Comparison of ENCODE assay signal across 18 cellular contexts in genomic region chr1:183237046-183237445, GRCh38. TPM values are rescaled to one million over a fixed set of nuclear protein-coding genes. Genes with fewer than 3 reads are reported as not detected.
"Had no signal": no experiment of that assay in that cellular context is flagged by ENCODE, and none has a peak within 500 bp of the region (broad histone marks: within the 10 kb centered on the region; RNA-seq: fewer than 3 reads in every experiment).

No MANE protein-coding gene starts in this region.

- H3K4me3 Mint-ChIP-seq: activated CD4-positive, alpha-beta T cell treated with anti-CD3 and anti-CD28 coated beads, Interleukin-2, amount 10 ng/mL, durations not matched to agents 24 days and 14 days; activated CD8-positive, alpha-beta T cell treated with anti-CD3 and anti-CD28 coated beads for 36 hours; activated naive CD4-positive, alpha-beta T cell treated with anti-CD3 and anti-CD28 coated beads for 36 hours; activated naive CD8-positive, alpha-beta T cell treated with anti-CD3 and anti-CD28 coated beads, Interleukin-2, amount 50 U/mL, for 24 hours; activated T-cell treated with anti-CD3 and anti-CD28 coated beads, Interleukin-2, amount 50 U/mL, for 24 hours; effector memory CD8-positive, alpha-beta T cell; memory B cell; naive thymus-derived CD4-positive, alpha-beta T cell; stimulated activated effector memory CD8-positive, alpha-beta T cell treated with anti-CD3 and anti-CD28 coated beads, Interleukin-12 subunit alpha, Interleukin-12 subunit beta, amount 100 ng/mL, for 72 hours had no signal

- H3K27ac ChIP-seq: cardiac muscle cell, neutrophil, parathyroid adenoma had no signal

- H3K27me3 ChIP-seq: cardiac muscle cell, neutrophil had no signal

- DNase-seq: activated CD4-positive, alpha-beta T cell treated with anti-CD3 and anti-CD28 coated beads, Interleukin-2, amount 10 ng/mL, durations not matched to agents 24 days and 14 days; activated CD8-positive, alpha-beta T cell treated with anti-CD3 and anti-CD28 coated beads for 36 hours; activated naive CD4-positive, alpha-beta T cell treated with anti-CD3 and anti-CD28 coated beads for 36 hours; activated naive CD8-positive, alpha-beta T cell treated with anti-CD3 and anti-CD28 coated beads, Interleukin-2, amount 50 U/mL, for 24 hours; activated T-cell treated with anti-CD3 and anti-CD28 coated beads, Interleukin-2, amount 50 U/mL, for 24 hours; dermis blood vessel endothelial cell; effector memory CD8-positive, alpha-beta T cell; kidney glomerular epithelial cell; left ventricle myocardium superior; naive thymus-derived CD4-positive, alpha-beta T cell; stimulated activated CD4-positive, alpha-beta T cell treated with anti-CD3 and anti-CD28 coated beads, Interleukin-4, amount 100 ng/mL, for 24 hours; T1000 had no signal

- H2AFZ ChIP-seq: parathyroid adenoma had no signal

- H3K9ac ChIP-seq: parathyroid adenoma had no signal

- H3K27ac Mint-ChIP-seq: activated CD4-positive, alpha-beta T cell treated with anti-CD3 and anti-CD28 coated beads, Interleukin-2, amount 10 ng/mL, durations not matched to agents 24 days and 14 days; activated CD8-positive, alpha-beta T cell treated with anti-CD3 and anti-CD28 coated beads for 36 hours; activated naive CD4-positive, alpha-beta T cell treated with anti-CD3 and anti-CD28 coated beads for 36 hours; activated naive CD8-positive, alpha-beta T cell treated with anti-CD3 and anti-CD28 coated beads, Interleukin-2, amount 50 U/mL, for 24 hours; activated T-cell treated with anti-CD3 and anti-CD28 coated beads, Interleukin-2, amount 50 U/mL, for 24 hours; effector memory CD8-positive, alpha-beta T cell; memory B cell; naive thymus-derived CD4-positive, alpha-beta T cell; stimulated activated effector memory CD8-positive, alpha-beta T cell treated with anti-CD3 and anti-CD28 coated beads, Interleukin-12 subunit alpha, Interleukin-12 subunit beta, amount 100 ng/mL, for 72 hours had no signal

- ATAC-seq: activated CD8-positive, alpha-beta T cell treated with anti-CD3 and anti-CD28 coated beads for 36 hours; activated naive CD8-positive, alpha-beta T cell treated with anti-CD3 and anti-CD28 coated beads, Interleukin-2, amount 50 U/mL, for 24 hours; effector memory CD8-positive, alpha-beta T cell; left ventricle myocardium superior; naive thymus-derived CD4-positive, alpha-beta T cell; sciatic nerve; stimulated activated effector memory CD8-positive, alpha-beta T cell treated with anti-CD3 and anti-CD28 coated beads, Interleukin-12 subunit alpha, Interleukin-12 subunit beta, amount 100 ng/mL, for 72 hours had no signal

- H3K9me3 ChIP-seq: neutrophil had no signal

- H3K27me3 Mint-ChIP-seq: activated CD8-positive, alpha-beta T cell treated with anti-CD3 and anti-CD28 coated beads for 36 hours; activated naive CD8-positive, alpha-beta T cell treated with anti-CD3 and anti-CD28 coated beads, Interleukin-2, amount 50 U/mL, for 24 hours had no signal

- H3K4me1 ChIP-seq: parathyroid adenoma had no signal

- H3K9me3 Mint-ChIP-seq: activated CD4-positive, alpha-beta T cell treated with anti-CD3 and anti-CD28 coated beads, Interleukin-2, amount 10 ng/mL, durations not matched to agents 24 days and 14 days; activated CD8-positive, alpha-beta T cell treated with anti-CD3 and anti-CD28 coated beads for 36 hours; activated naive CD4-positive, alpha-beta T cell treated with anti-CD3 and anti-CD28 coated beads for 36 hours; activated naive CD8-positive, alpha-beta T cell treated with anti-CD3 and anti-CD28 coated beads, Interleukin-2, amount 50 U/mL, for 24 hours; activated T-cell treated with anti-CD3 and anti-CD28 coated beads, Interleukin-2, amount 50 U/mL, for 24 hours; effector memory CD8-positive, alpha-beta T cell; memory B cell; naive thymus-derived CD4-positive, alpha-beta T cell; stimulated activated effector memory CD8-positive, alpha-beta T cell treated with anti-CD3 and anti-CD28 coated beads, Interleukin-12 subunit alpha, Interleukin-12 subunit beta, amount 100 ng/mL, for 72 hours had no signal

- H3K36me3 ChIP-seq: cardiac muscle cell, neutrophil had no signal

- H3K4me3 ChIP-seq: cardiac muscle cell had no signal

- H3K36me3 Mint-ChIP-seq: naive thymus-derived CD4-positive, alpha-beta T cell; stimulated activated effector memory CD8-positive, alpha-beta T cell treated with anti-CD3 and anti-CD28 coated beads, Interleukin-12 subunit alpha, Interleukin-12 subunit beta, amount 100 ng/mL, for 72 hours had no signal

- H3K4me1 Mint-ChIP-seq: activated CD4-positive, alpha-beta T cell treated with anti-CD3 and anti-CD28 coated beads, Interleukin-2, amount 10 ng/mL, durations not matched to agents 24 days and 14 days; activated naive CD8-positive, alpha-beta T cell treated with anti-CD3 and anti-CD28 coated beads, Interleukin-2, amount 50 U/mL, for 24 hours; naive thymus-derived CD4-positive, alpha-beta T cell; stimulated activated effector memory CD8-positive, alpha-beta T cell treated with anti-CD3 and anti-CD28 coated beads, Interleukin-12 subunit alpha, Interleukin-12 subunit beta, amount 100 ng/mL, for 72 hours had no signal

RNA-seq across cellular contexts. Expression of gene LAMC2, which starts 51.0 kb away (rescaled TPM):
- total RNA-seq: activated CD8-positive, alpha-beta T cell treated with anti-CD3 and anti-CD28 coated beads for 36 hours had no signal
- polyA plus RNA-seq: naive thymus-derived CD4-positive, alpha-beta T cell had no signal
